ENCODE assay signal across 13 cellular contexts in the genomic region with DNA sequence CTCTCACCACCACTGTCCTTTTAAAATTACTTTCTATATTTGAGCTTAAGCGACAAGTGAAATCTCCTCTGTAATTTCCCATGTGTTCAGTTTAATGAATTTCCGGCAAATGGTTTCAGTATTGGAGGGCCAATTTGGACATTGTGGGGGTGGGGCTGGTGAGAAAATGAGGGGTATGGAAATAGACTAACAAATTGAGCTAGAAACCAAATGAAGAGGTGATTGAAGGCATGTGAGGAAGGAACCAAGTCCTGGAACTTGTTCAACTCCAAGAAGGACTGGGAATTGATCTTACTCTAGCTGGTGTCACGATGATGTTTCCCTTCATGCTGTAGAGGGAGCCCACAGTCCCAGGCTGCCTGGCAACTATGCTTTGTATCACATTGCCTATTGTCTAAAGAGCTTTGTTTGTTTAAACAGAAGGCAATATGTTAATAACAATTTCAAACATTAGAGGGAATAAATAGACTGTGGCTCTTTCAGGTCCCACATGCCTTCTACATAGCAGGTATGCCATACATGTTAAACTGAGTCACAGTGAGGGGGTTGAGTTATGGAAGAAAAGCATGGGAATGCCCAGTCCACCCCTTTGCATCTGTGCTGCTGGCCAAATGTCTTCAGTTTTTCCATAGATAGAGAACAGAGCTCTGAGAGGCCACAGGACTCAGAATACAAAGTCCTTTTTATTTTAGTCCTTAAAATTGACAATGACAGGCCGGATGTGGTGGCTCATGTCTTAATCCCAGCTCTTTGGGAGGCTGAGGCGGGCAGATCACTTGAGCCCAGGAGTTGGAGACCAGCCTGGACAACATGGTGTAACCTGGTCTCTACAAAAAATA. TPM values are rescaled to one million over a fixed set of nuclear protein-coding genes. Genes with fewer than 3 reads are reported as not detected.
A peak's percentile ranks its signal among the peaks of the same experiment; 100 is the strongest.
DNase-seq lines count a peak whose midpoint lies in the region; TF ChIP-seq lines count a peak whose summit lies in the region.
"Had no signal": no experiment of that assay in that cellular context is flagged by ENCODE, and none has a peak within 500 bp of the region (broad histone marks: within the 10 kb centered on the region; RNA-seq: fewer than 3 reads in every experiment).

No MANE protein-coding gene starts in this region.

- H3K27ac ChIP-seq in cingulate gyrus (ENCODE audit: low read depth, low read length) (peak overlapping the region; percentile 93), GM23248 (no peak overlapping the region), mesendoderm (ENCODE audit: low read depth, low read length) (no peak overlapping the region)
- H3K27ac ChIP-seq: HL-60 had no signal

- peak overlapping the region; percentile 53 for H3K4me3 Mint-ChIP-seq in neural crest cell
- H3K4me3 Mint-ChIP-seq: nephron progenitor cell had no signal

- no peaks in the 10 kb centered on the region for H3K9me3 ChIP-seq in GM23248 (ENCODE audit: low read depth)

- no peak overlapping the region for H2BK5ac ChIP-seq in mesendoderm (ENCODE audit: low read length)

- H3K36me3 Mint-ChIP-seq in neural crest cell (ENCODE audit: low read depth), result no peaks in the 10 kb centered on the region

- H3K36me3 ChIP-seq in GM23248 (ENCODE audit: low read depth) (no peaks in the 10 kb centered on the region), mesendoderm (ENCODE audit: control insufficient read depth, insufficient read depth, low read length) (no peaks in the 10 kb centered on the region)

- H3K79me2 ChIP-seq in GM23248 (ENCODE audit: insufficient read depth), result no peaks in the 10 kb centered on the region
- no peaks in the 10 kb centered on the region for H3K79me2 ChIP-seq in mesendoderm (ENCODE audit: control insufficient read depth, insufficient read depth, low read length)

- DNase-seq in GM12864 (ENCODE audit: low read depth), result no peak
- DNase-seq in KBM-7, result peak; percentile 37
- DNase-seq in neural crest cell (ENCODE audit: low read depth, low spot score), result no peak
- no peak for DNase-seq in GM23248
- no peak for DNase-seq in cerebellum (ENCODE audit: low spot score)
- DNase-seq in mesendoderm, result no peak
- DNase-seq in activated CD8-positive, alpha-beta memory T cell treated with anti-CD3 and anti-CD28 coated beads for 24 hours, result no peak
- DNase-seq: activated CD4-positive, alpha-beta T cell treated with anti-CD3 and anti-CD28 coated beads for 4 hours; amniotic stem cell; NCI-H226; nephron progenitor cell had no signal

- no peak overlapping the region; the same call in 1 of the 2 replicates for H2AFZ ChIP-seq in GM23248

- H3K56ac ChIP-seq in mesendoderm (ENCODE audit: low read length), result no peak overlapping the region

- H3K9ac ChIP-seq in GM23248 (no peak overlapping the region), mesendoderm (ENCODE audit: low read length) (no peak overlapping the region)

- WGBS in GM23248 (ENCODE audit: low coverage in 1 of 2, low lambda C conversion rate in 2 of 2, missing lambda C conversion rate in 2 of 2), 2 experiments, result 95 to 98% methylated on average over 5 of the region's 5 CpGs
- WGBS in mesendoderm (ENCODE audit: extremely low coverage, insufficient coverage, low lambda C conversion rate), result no CpG with 5 or more reads among the region's 5 CpGs

- no peak overlapping the region for H2AK5ac ChIP-seq in mesendoderm (ENCODE audit: low read length)

- no peaks in the 10 kb centered on the region for H3K9me3 Mint-ChIP-seq in neural crest cell
- H3K9me3 Mint-ChIP-seq: nephron progenitor cell had no signal

- peak; percentile 55 for TF ChIP-seq CTCF in GM12864 (IDR thresholded peaks at IDR 0.05; ENCODE audit: low read depth, low read length, missing control alignments)
- no peak for TF ChIP-seq CTCF in neural crest cell (conservative IDR thresholded peaks at IDR 0.05)

- H3K27me3 ChIP-seq in GM23248 (replicated peaks; ENCODE audit: insufficient read depth) (no peaks in the 10 kb centered on the region), mesendoderm (ENCODE audit: insufficient read depth, low read length, poor library complexity) (no peaks in the 10 kb centered on the region)

- H4K8ac ChIP-seq in mesendoderm (ENCODE audit: low read depth, low read length), result no peak overlapping the region

- H3K4me1 ChIP-seq in GM23248 (ENCODE audit: insufficient read depth) (peaks cover 24% of the 10 kb centered on the region), mesendoderm (ENCODE audit: control insufficient read depth, low read depth, low read length) (peaks cover 3% of the 10 kb centered on the region)

- no peaks in the 10 kb centered on the region for H3K27me3 Mint-ChIP-seq in neural crest cell (ENCODE audit: low read depth)

- no peaks in the 10 kb centered on the region for H3K79me1 ChIP-seq in mesendoderm (ENCODE audit: low read length)

- H3K27ac Mint-ChIP-seq in neural crest cell (ENCODE audit: unreplicated experiment), result peak overlapping the region; percentile 44
- H3K27ac Mint-ChIP-seq: nephron progenitor cell had no signal

- H3K9me2 ChIP-seq in GM23248 (ENCODE audit: insufficient read depth), result no peaks in the 10 kb centered on the region

- H4K5ac ChIP-seq in mesendoderm (ENCODE audit: low read length), result no peak overlapping the region

- no peak overlapping the region for H2BK15ac ChIP-seq in mesendoderm (replicated peaks; ENCODE audit: low read depth)

- H3K4me2 ChIP-seq in GM23248 (ENCODE audit: unreplicated experiment) (no peak overlapping the region), mesendoderm (ENCODE audit: low read length) (no peak overlapping the region)

- no peaks in the 10 kb centered on the region for H4K20me1 ChIP-seq in GM23248 (ENCODE audit: insufficient read depth)

- no peak overlapping the region for H3K18ac ChIP-seq in mesendoderm (ENCODE audit: low read length)

- H3K23ac ChIP-seq in mesendoderm (ENCODE audit: low read length), result no peak overlapping the region

- peaks cover 24% of the 10 kb centered on the region for H3F3A ChIP-seq in GM23248 (ENCODE audit: insufficient read depth)

- in situ Hi-C loops in KBM-7 (cut with MboI; ENCODE audit: low pct_unique_long_range_greater_than_20kb, low sequenced_read_pairs), result no loop called here
- in situ Hi-C loops in GM23248 (cut with MboI), result loop anchor here (10.0 kb wide), 2 partner anchors 444 to 624 kb away; no protein-coding TSS in a partner anchor

- no peak overlapping the region for H3K4me3 ChIP-seq in GM12864 (ENCODE audit: low read depth, low read length)
- H3K4me3 ChIP-seq in GM23248, result no peak overlapping the region
- H3K4me3 ChIP-seq in mesendoderm (ENCODE audit: low read length), result no peak overlapping the region

- H2BK120ac ChIP-seq in mesendoderm (ENCODE audit: low read depth, low read length), result no peak overlapping the region

- peaks cover 42% of the 10 kb centered on the region for H3K4me1 Mint-ChIP-seq in neural crest cell

- H3K4ac ChIP-seq in mesendoderm (ENCODE audit: low read depth, low read length), result no peak overlapping the region

RNA-seq across cellular contexts. Expression of a gene that starts 25.0 kb away (rescaled TPM):
- total RNA-seq in neural crest cell, result 321 and 329 TPM in 2 replicates
- 198 and 217 TPM in 2 replicates for total RNA-seq in GM23248 (2014; rRNA removed; shearing (Covaris generic))
- polyA plus RNA-seq in GM23248 (2016; fragmentation: Nextera tagmentation; extraction: Ambion mirVana), result 209 and 215 TPM in 2 replicates
- total RNA-seq in cerebellum, result 477 TPM
- 275 TPM for polyA plus RNA-seq in mesendoderm (2013, experiment 1 of 2)
- polyA plus RNA-seq in mesendoderm (2013, experiment 2 of 2), result 261 TPM
